ENCODE assay signal across 1 cellular context in genomic region chr7:127887631-127888030, GRCh38.
TF ChIP-seq lines count a peak whose summit lies in the region.

No MANE protein-coding gene starts in this region.

TF ChIP-seq in K562, 482 proteins besides CTCF, POLR2A, EP300 and RAD21 (continued from another document and continues in another):
- no peak for TF ChIP-seq FOXP4 (CRISPR knock-in tag; IDR thresholded peaks at IDR 0.05; ENCODE audit: borderline replicate concordance)
- no peak for TF ChIP-seq ZNF263 (CRISPR knock-in tag; IDR thresholded peaks at IDR 0.05; ENCODE audit: borderline replicate concordance)
- TF ChIP-seq MTA2 (IDR thresholded peaks at IDR 0.05; ENCODE audit: low read depth) = 0 out of 2 replicates have a peak, but pooled peaks have one; percentile 29
- TF ChIP-seq TSC22D4 (tag; IDR thresholded peaks at IDR 0.05) = no peak
- no peak for TF ChIP-seq TBP (optimal IDR thresholded peaks at IDR 0.05; ENCODE audit: low read depth, low read length)
- TF ChIP-seq TSHZ1 (CRISPR knock-in tag; IDR thresholded peaks at IDR 0.05) = no peak
- no peak for TF ChIP-seq ZNF324 (CRISPR knock-in tag; IDR thresholded peaks at IDR 0.05)
- no peak for TF ChIP-seq ZNF57 (CRISPR knock-in tag; IDR thresholded peaks at IDR 0.05)
- TF ChIP-seq ELF2 (CRISPR knock-in tag; IDR thresholded peaks at IDR 0.05) = no peak
- no peak for TF ChIP-seq PYGO2 (tag; IDR thresholded peaks at IDR 0.05)
- no peak for TF ChIP-seq TRIM25 (IDR thresholded peaks at IDR 0.05; ENCODE audit: borderline replicate concordance)
- TF ChIP-seq CHAMP1 (IDR thresholded peaks at IDR 0.05) = no peak
- no peak for TF ChIP-seq TFAP4 (CRISPR knock-in tag; IDR thresholded peaks at IDR 0.05; ENCODE audit: borderline replicate concordance)
- TF ChIP-seq LARP7 (IDR thresholded peaks at IDR 0.05) = no peak
- no peak for TF ChIP-seq SRSF9 (IDR thresholded peaks at IDR 0.05; ENCODE audit: borderline replicate concordance, low read depth, low read length)
- TF ChIP-seq RBFOX2 (IDR thresholded peaks at IDR 0.05; ENCODE audit: low read depth, low read length) = no peak
- TF ChIP-seq BRF2 (IDR thresholded peaks at IDR 0.05; ENCODE audit: borderline replicate concordance, insufficient read depth, insufficient read length) = no peak
- no peak for TF ChIP-seq RERE (CRISPR knock-in tag; IDR thresholded peaks at IDR 0.05; ENCODE audit: borderline replicate concordance)
- TF ChIP-seq ZFP36 (IDR thresholded peaks at IDR 0.05; ENCODE audit: low read depth, low read length, partially characterized antibody) = no peak
- no peak for TF ChIP-seq IFI16 (CRISPR knock-in tag; IDR thresholded peaks at IDR 0.05)
- peak; percentile 77; the same call in 1 of the 2 replicates for TF ChIP-seq KLF16 (IDR thresholded peaks at IDR 0.05)
- no peak for TF ChIP-seq DIDO1 (tag; IDR thresholded peaks at IDR 0.05; ENCODE audit: low read depth)
- no peak for TF ChIP-seq RAD51 (IDR thresholded peaks at IDR 0.05; ENCODE audit: borderline replicate concordance, low read depth)
- 0 out of 2 replicates have a peak, but pooled peaks have one; percentile 46 for TF ChIP-seq SMARCA4 (IDR thresholded peaks at IDR 0.05)
- peak; percentile 47; the same call in 1 of the 2 replicates for TF ChIP-seq CREB1 (IDR thresholded peaks at IDR 0.05)
- TF ChIP-seq CREB1 (CRISPR knock-in tag; IDR thresholded peaks at IDR 0.05) = no peak
- no peak for TF ChIP-seq RBM39 (optimal IDR thresholded peaks at IDR 0.05; ENCODE audit: low read depth, low read length)
- no peak for TF ChIP-seq HDAC2 (IDR thresholded peaks at IDR 0.05)
- TF ChIP-seq KLF13 (tag; IDR thresholded peaks at IDR 0.05; ENCODE audit: borderline replicate concordance, low read depth) = no peak
- TF ChIP-seq CREB3 (tag; conservative IDR thresholded peaks at IDR 0.05; ENCODE audit: low read depth) = no peak
- TF ChIP-seq ZNF644 (tag; IDR thresholded peaks at IDR 0.05; ENCODE audit: low read depth) = peak; percentile 44; the same call in 1 of the 2 replicates
- no peak for TF ChIP-seq ZNF12 (CRISPR knock-in tag; IDR thresholded peaks at IDR 0.05)
- no peak for TF ChIP-seq ZNF609 (CRISPR knock-in tag; IDR thresholded peaks at IDR 0.05; ENCODE audit: borderline replicate concordance)
- TF ChIP-seq CXXC5 (CRISPR knock-in tag; IDR thresholded peaks at IDR 0.05) = no peak
- TF ChIP-seq ZFP30 (CRISPR knock-in tag; IDR thresholded peaks at IDR 0.05; ENCODE audit: borderline replicate concordance) = no peak
